Comparison of ENCODE assay signal across 11 cellular contexts in genomic region chr5:10201223-10201868, GRCh38. TPM values are rescaled to one million over a fixed set of nuclear protein-coding genes. Genes with fewer than 3 reads are reported as not detected.
DNase-seq lines count a peak whose midpoint lies in the region; ATAC-seq, FAIRE-seq and TF ChIP-seq lines count a peak whose summit lies in the region.
"Had no signal": no experiment of that assay in that cellular context is flagged by ENCODE, and none has a peak within 500 bp of the region (broad histone marks: within the 10 kb centered on the region; RNA-seq: fewer than 3 reads in every experiment).

No MANE protein-coding gene starts in this region.

- H2AFZ ChIP-seq in MM.1S (ENCODE audit: low read length) = no peak overlapping the region

- H3K9me3 ChIP-seq in MM.1S (replicated peaks; ENCODE audit: insufficient read depth, low read length) (no peaks in the 10 kb centered on the region), mucosa of descending colon (peaks cover 3% of the 10 kb centered on the region)

- H3K4me2 ChIP-seq in MM.1S (ENCODE audit: low read depth, low read length) = no peak overlapping the region

- H3K9ac ChIP-seq in MM.1S (ENCODE audit: low read length) = no peak overlapping the region

- H3K27me3 ChIP-seq in MM.1S (replicated peaks; ENCODE audit: insufficient read depth, low read length) = no peaks in the 10 kb centered on the region
- H3K27me3 ChIP-seq in bronchial epithelial cell (ENCODE audit: control insufficient read depth, insufficient read depth, low read length) = no peaks in the 10 kb centered on the region

- H4K20me1 ChIP-seq in MM.1S (ENCODE audit: insufficient read depth, low read length) = no peaks in the 10 kb centered on the region

- intact Hi-C loops in mucosa of descending colon (cut with DNase I, micrococcal nuclease) = no loop called here

- H3K4me3 ChIP-seq in MM.1S (ENCODE audit: low read length) = no peak overlapping the region
- H3K4me3 ChIP-seq in bronchial epithelial cell (ENCODE audit: low read depth, low read length) = no peak overlapping the region
- H3K4me3 ChIP-seq in mucosa of descending colon = no peak overlapping the region

- H3K4me1 ChIP-seq in MM.1S (ENCODE audit: low read length) (no peaks in the 10 kb centered on the region), mucosa of descending colon (ENCODE audit: low read depth) (no peaks in the 10 kb centered on the region)

- ATAC-seq in mucosa of descending colon = peak; percentile 34
- no peak for ATAC-seq in HG02870 (IDR thresholded peaks at IDR 0.05; ENCODE audit: unreplicated experiment)
- no peak for ATAC-seq in GM19328 (IDR thresholded peaks at IDR 0.05; ENCODE audit: unreplicated experiment)
- ATAC-seq: effector memory CD8-positive, alpha-beta T cell had no signal

- no peak for FAIRE-seq in bronchial epithelial cell (lab: Jason Lieb, UNC)

- DNase-seq in GM10266 (ENCODE audit: extremely low spot score) (no peak), MM.1S (no peak), bronchial epithelial cell (ENCODE audit: low read depth) (no peak), mucosa of descending colon (peak in 1 of 3 donors; percentile 17), HCEC 1CT (no peak)
- no peak for DNase-seq in stimulated activated naive CD4-positive, alpha-beta T cell treated with Interleukin-2 at 50 U/mL for 16 hours (lab: John Stamatoyannopoulos, UW)
- DNase-seq: activated T-cell treated with anti-CD3 and anti-CD28 coated beads, Interleukin-2, amount 50 U/mL, for 24 hours; effector memory CD8-positive, alpha-beta T cell; stimulated activated CD4-positive, alpha-beta T cell treated with anti-CD3 and anti-CD28 coated beads, Interleukin-4, amount 100 ng/mL, for 4 hours had no signal

- no peaks in the 10 kb centered on the region for H3K36me3 ChIP-seq in MM.1S (replicated peaks; ENCODE audit: insufficient read depth, low read length)
- no peaks in the 10 kb centered on the region for H3K36me3 ChIP-seq in bronchial epithelial cell (ENCODE audit: control insufficient read depth, insufficient read depth, low read length)
- no peaks in the 10 kb centered on the region for H3K36me3 ChIP-seq in mucosa of descending colon (ENCODE audit: low read depth)

- no peak overlapping the region for H3K27ac ChIP-seq in MM.1S (ENCODE audit: low read length)

- H3K9me2 ChIP-seq in MM.1S (replicated peaks; ENCODE audit: insufficient read depth, low read length) = no peaks in the 10 kb centered on the region

- no peaks in the 10 kb centered on the region for H3F3A ChIP-seq in MM.1S (ENCODE audit: insufficient read depth, low read length)

- H3K79me2 ChIP-seq in MM.1S (ENCODE audit: low read length) = no peaks in the 10 kb centered on the region

- TF ChIP-seq CTCF in GM10266 (IDR thresholded peaks at IDR 0.05; ENCODE audit: control insufficient read depth, insufficient read depth, low read depth, missing control alignments) (peak; percentile 23), MM.1S (IDR thresholded peaks at IDR 0.05; ENCODE audit: low read length) (peak; percentile 12; the same call in 1 of the 2 replicates), bronchial epithelial cell (IDR thresholded peaks at IDR 0.05; ENCODE audit: insufficient read depth, low read length, severe bottlenecking) (peak; percentile 26), mucosa of descending colon (IDR thresholded peaks at IDR 0.05) (no peak)

RNA-seq across cellular contexts. Expression of gene ATPSCKMT, which starts 48.3 kb away (rescaled TPM):
- total RNA-seq in bronchial epithelial cell (17.8 and 20.3 TPM in 2 replicates), mucosa of descending colon (10 to 100 TPM; 15.9 to 19.3 (median 16.3) TPM)

RNA-seq across cellular contexts. Expression of gene CCT5, which starts 48.7 kb away (rescaled TPM):
- total RNA-seq in bronchial epithelial cell = 382 and 542 TPM in 2 replicates
- total RNA-seq in mucosa of descending colon = 100 to 1,000 TPM; 120 to 155 (median 122) TPM
